8 cellular contexts compared by ENCODE assay signal in the genomic region with DNA sequence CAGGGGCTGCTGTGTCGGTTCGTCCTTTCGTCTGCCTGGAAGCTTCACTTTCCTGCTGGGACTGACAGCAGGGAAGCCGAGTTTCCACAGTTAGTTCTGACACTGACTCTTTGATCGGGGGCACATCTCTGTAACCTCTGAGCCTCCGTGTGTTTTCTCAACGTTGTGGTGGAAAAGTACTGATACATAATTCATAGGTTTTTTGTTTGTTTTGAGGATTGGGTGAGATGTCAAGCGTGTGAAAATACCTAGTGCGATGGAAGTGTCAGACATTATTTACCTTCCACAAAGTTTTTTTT. TPM values are rescaled to one million over a fixed set of nuclear protein-coding genes. Genes with fewer than 3 reads are reported as not detected.
DNase-seq lines count a peak whose midpoint lies in the region; ATAC-seq and TF ChIP-seq lines count a peak whose summit lies in the region.

No MANE protein-coding gene starts in this region.

- in situ Hi-C loops in astrocyte of the spinal cord (cut with HindIII; ENCODE audit: low sequenced_read_pairs), result no loop called here

- H3K36me3 Mint-ChIP-seq in CD8-positive, alpha-beta memory T cell, result peaks cover 0 to 40% (median 9%) of the 10 kb centered on the region in 3 donors

- POLR2A ChIA-PET in CD8-positive, alpha-beta memory T cell (lab: Charles Lee), result interaction anchor here (0.6 to 1.0 kb wide), 3 partner anchors 32 to 554 kb away, joined by 3 to 7 read pairs (median 4); partner anchors contain the start of gene GABPB1

- TF ChIP-seq CTCF in astrocyte of the spinal cord (IDR thresholded peaks at IDR 0.05; ENCODE audit: low read depth, low read length) (no peak), lower lobe of right lung (IDR thresholded peaks at IDR 0.05) (no peak)

- CTCF ChIA-PET in CD8-positive, alpha-beta memory T cell (lab: Charles Lee), result interaction anchor here (0.8 to 2.2 kb wide), 8 partner anchors 19 to 274 kb away, joined by 3 to 10 read pairs (median 4); no protein-coding TSS in a partner anchor

- ATAC-seq in HG03571 (IDR thresholded peaks at IDR 0.05; ENCODE audit: unreplicated experiment), result peak; percentile 0
- no peak for ATAC-seq in lower lobe of right lung
- ATAC-seq in aorta (ENCODE audit: low FRiP score), result no peak

- no peaks in the 10 kb centered on the region for H3K27me3 Mint-ChIP-seq in CD8-positive, alpha-beta memory T cell

- peak overlapping the region; percentile 87 for H3K4me3 ChIP-seq in CD8-positive, alpha-beta memory T cell (ENCODE audit: low read length)
- H3K4me3 ChIP-seq in astrocyte of the spinal cord (ENCODE audit: low read depth, low read length) (peak overlapping the region; percentile 93), lower lobe of right lung (peak overlapping the region; percentile 83), aorta (ENCODE audit: low read length in 2 of 2) (peak overlapping the region; percentile 87 to 91)

- H3K4me1 Mint-ChIP-seq in CD8-positive, alpha-beta memory T cell, result peaks cover 21 to 34% (median 30%) of the 10 kb centered on the region in 3 donors

- peaks cover 3% of the 10 kb centered on the region for H3K36me3 ChIP-seq in CD8-positive, alpha-beta memory T cell (ENCODE audit: insufficient read depth, low read length)
- H3K36me3 ChIP-seq in lower lobe of right lung (peaks cover 26% of the 10 kb centered on the region), aorta (ENCODE audit: control insufficient read depth in 1 of 2, insufficient read depth in 2 of 2, low read length in 1 of 2) (no peaks in the 10 kb centered on the region)

- no peaks in the 10 kb centered on the region for H3K27me3 ChIP-seq in CD8-positive, alpha-beta memory T cell (ENCODE audit: insufficient read depth, low read length, poor library complexity, severe bottlenecking)
- H3K27me3 ChIP-seq in lower lobe of right lung (ENCODE audit: low read depth) (no peaks in the 10 kb centered on the region), aorta (ENCODE audit: control insufficient read depth in 1 of 2, insufficient read depth in 2 of 2, low read length in 1 of 2) (no peaks in the 10 kb centered on the region)

- no peaks in the 10 kb centered on the region for H3K9me3 ChIP-seq in CD8-positive, alpha-beta memory T cell (ENCODE audit: low read length)
- H3K9me3 ChIP-seq in lower lobe of right lung (no peaks in the 10 kb centered on the region), aorta (ENCODE audit: control insufficient read depth, low read length) (no peaks in the 10 kb centered on the region)

- no peaks in the 10 kb centered on the region for H3K9me3 Mint-ChIP-seq in CD8-positive, alpha-beta memory T cell

- peaks cover 6% of the 10 kb centered on the region for H3K4me1 ChIP-seq in CD8-positive, alpha-beta memory T cell (ENCODE audit: insufficient read depth, low read length)
- H3K4me1 ChIP-seq in lower lobe of right lung (peaks cover 40% of the 10 kb centered on the region), aorta (ENCODE audit: control insufficient read depth in 1 of 2, insufficient read depth in 2 of 2, low read length in 2 of 2) (no peaks in the 10 kb centered on the region)

- DNase-seq in CD8-positive, alpha-beta memory T cell, result no peak
- DNase-seq in astrocyte of the spinal cord (ENCODE audit: low read depth, low spot score), result peak; percentile 48
- no peak for DNase-seq in lower lobe of right lung
- DNase-seq in aorta, result no peak
- no peak for DNase-seq in AG08396 (ENCODE audit: low spot score)
- no peak for DNase-seq in NCI-H128 (lab: John Stamatoyannopoulos, UW; ENCODE audit: unreplicated experiment)
- no peak for DNase-seq in NCI-H2227 treated with DMSO at 0.1 percent for 48 hours (lab: John Stamatoyannopoulos, UW)

- peak overlapping the region; percentile 93 to 100 (median 98) for H3K27ac Mint-ChIP-seq in CD8-positive, alpha-beta memory T cell

- H3K27ac ChIP-seq in CD8-positive, alpha-beta memory T cell (ENCODE audit: low read depth, low read length), result peak overlapping the region; percentile 94
- H3K27ac ChIP-seq in lower lobe of right lung (peak overlapping the region; percentile 94), aorta (ENCODE audit: low read depth in 1 of 2, low read length in 2 of 2) (peak overlapping the region; percentile 2 to 50)

- intact Hi-C loops in lower lobe of right lung (cut with DNase I) (no loop called here), aorta (cut with DNase I) (loop anchor here in 1 of 2 donors (2.0 kb wide), 1 partner anchor 234 kb away; no protein-coding TSS in a partner anchor)

- H3K4me3 Mint-ChIP-seq in CD8-positive, alpha-beta memory T cell, result peak overlapping the region; percentile 87 to 99 (median 97)

- 0 to 1% methylated on average over 9 of the region's 9 CpGs for WGBS in aorta, 2 donors

RNA-seq across cellular contexts. Expression of gene AP4E1, which starts 0.5 kb away (rescaled TPM):
- 10 to 100 TPM; 16.5 to 18.8 TPM for total RNA-seq in CD8-positive, alpha-beta memory T cell
- 5.8 TPM for polyA plus RNA-seq in CD8-positive, alpha-beta memory T cell
- total RNA-seq in lower lobe of right lung (11.3 TPM), aorta (10 to 100 TPM; 10.4 to 12.6 TPM)
- polyA plus RNA-seq in aorta, result 1 to 10 TPM; 2.3 to 4.1 TPM

Comparison
In these comparisons a context has a peak if more than half of its experiments do, and no peak if none do; other contexts are left out.
1. H3K27ac ChIP-seq: peak in every context shown above with its lines; median percentile 94 in CD8-positive, alpha-beta memory T cell; 94 in lower lobe of right lung; 26 in aorta.